Comparison of ENCODE assay signal across 14 cellular contexts in genomic region chr3:53156368-53156834, GRCh38. TPM values are rescaled to one million over a fixed set of nuclear protein-coding genes. Genes with fewer than 3 reads are reported as not detected.
DNase-seq lines count a peak whose midpoint lies in the region; ATAC-seq, FAIRE-seq and TF ChIP-seq lines count a peak whose summit lies in the region.
"Had no signal": no experiment of that assay in that cellular context is flagged by ENCODE, and none has a peak within 500 bp of the region (broad histone marks: within the 10 kb centered on the region; RNA-seq: fewer than 3 reads in every experiment).

No MANE protein-coding gene starts in this region.

- H3F3A ChIP-seq in OCI-LY1 (ENCODE audit: insufficient read depth, low read length), result no peaks in the 10 kb centered on the region

- H3K36me3 Mint-ChIP-seq in immature natural killer cell, result peaks cover 0 to 6% (median 0%) of the 10 kb centered on the region in 3 donors

- FAIRE-seq in pancreas (lab: Jason Lieb, UNC), result no peak

- peaks cover 6 to 8% of the 10 kb centered on the region in 2 donors for H3K4me1 Mint-ChIP-seq in immature natural killer cell

- no peaks in the 10 kb centered on the region for H3K9me3 Mint-ChIP-seq in immature natural killer cell
- H3K9me3 Mint-ChIP-seq: activated naive CD8-positive, alpha-beta T cell treated with anti-CD3 and anti-CD28 coated beads, Interleukin-2, amount 50 U/mL, for 24 hours had no signal

- WGBS in pancreas, 2 donors, result 10 to 22% methylated on average over 21 to 36 of the region's 36 CpGs

- H3K27me3 ChIP-seq in OCI-LY1 (ENCODE audit: insufficient read depth, low read length) (no peaks in the 10 kb centered on the region), foreskin keratinocyte (peaks cover 37% of the 10 kb centered on the region), pancreas (no peaks in the 10 kb centered on the region)

- H4K20me1 ChIP-seq in OCI-LY1 (ENCODE audit: insufficient read depth, low read length), result no peaks in the 10 kb centered on the region

- H3K4me1 ChIP-seq in ES-I3 (ENCODE audit: insufficient read depth, low read length) (peaks cover 23% of the 10 kb centered on the region), OCI-LY1 (ENCODE audit: insufficient read depth, low read length, severe bottlenecking) (peaks cover 9% of the 10 kb centered on the region), foreskin keratinocyte (no peaks in the 10 kb centered on the region), pancreas (peaks cover 69 to 79% (median 78%) of the 10 kb centered on the region in 3 donors)

- no peak for TF ChIP-seq CTCF in OCI-LY1 (IDR thresholded peaks at IDR 0.05; ENCODE audit: low read length)
- TF ChIP-seq CTCF in foreskin keratinocyte (conservative IDR thresholded peaks at IDR 0.05), result no peak
- no peak for TF ChIP-seq CTCF in pancreas (IDR thresholded peaks at IDR 0.05)

- H3K27me3 Mint-ChIP-seq in immature natural killer cell (ENCODE audit: low read depth in 3 of 3), result peaks cover 4 to 12% (median 10%) of the 10 kb centered on the region in 3 donors

- H3K27ac ChIP-seq in OCI-LY1 (ENCODE audit: low read depth, low read length, poor library complexity, severe bottlenecking) (no peak overlapping the region), foreskin keratinocyte (no peak overlapping the region), pancreas (peak overlapping the region in 3 of 4 donors; percentile 49 to 85 (median 73))
- H3K27ac ChIP-seq: tibial nerve had no signal

- intact Hi-C loops in pancreas (cut with DNase I) (no loop called here), sciatic nerve (cut with DNase I) (no loop called here)

- no peak overlapping the region for H2AFZ ChIP-seq in OCI-LY1 (ENCODE audit: low read length)

- no peak overlapping the region for H3K4me3 Mint-ChIP-seq in immature natural killer cell
- H3K4me3 Mint-ChIP-seq: activated naive CD8-positive, alpha-beta T cell treated with anti-CD3 and anti-CD28 coated beads, Interleukin-2, amount 50 U/mL, for 24 hours had no signal

- peak overlapping the region; percentile 53; the same call in 1 of the 2 replicates for H3K4me2 ChIP-seq in OCI-LY1 (ENCODE audit: low read length)

- no peaks in the 10 kb centered on the region for H3K79me2 ChIP-seq in OCI-LY1 (ENCODE audit: insufficient read depth, low read length)

- no peak for DNase-seq in foreskin keratinocyte
- peak in 3 of 6 donors; percentile 34 to 62 (median 48) for DNase-seq in pancreas
- no peak for DNase-seq in activated effector memory CD4-positive, alpha-beta T cell treated with anti-CD3 and anti-CD28 coated beads, Interleukin-2, amount 50 U/mL, for 16 hours
- DNase-seq in immature natural killer cell, result no peak
- DNase-seq in sciatic nerve (ENCODE audit: low spot score), result no peak
- DNase-seq: activated naive CD8-positive, alpha-beta T cell treated with anti-CD3 and anti-CD28 coated beads, Interleukin-2, amount 50 U/mL, for 24 hours; activated T-cell treated with anti-CD3 and anti-CD28 coated beads, Interleukin-2, amount 50 U/mL, for 1 hour; Kasumi-1; NCI-H2081 treated with DMSO at 0.1 percent for 48 hours had no signal

- H3K9ac ChIP-seq in ES-I3 (ENCODE audit: low read depth, low read length), result peak overlapping the region; percentile 30; the same call in 1 of the 2 replicates
- no peak overlapping the region for H3K9ac ChIP-seq in OCI-LY1 (ENCODE audit: low read length)

- H3K36me3 ChIP-seq in ES-I3 (ENCODE audit: insufficient read depth, low read length) (no peaks in the 10 kb centered on the region), OCI-LY1 (ENCODE audit: insufficient read depth, low read length) (no peaks in the 10 kb centered on the region), pancreas (no peaks in the 10 kb centered on the region)
- H3K36me3 ChIP-seq: tibial nerve had no signal

- ATAC-seq in foreskin keratinocyte, result peak; percentile 2
- no peak for ATAC-seq in pancreas
- no peak for ATAC-seq in GM21786 (IDR thresholded peaks at IDR 0.05; ENCODE audit: unreplicated experiment)
- no peak for ATAC-seq in sciatic nerve
- ATAC-seq: activated CD4-positive, CD25-positive, alpha-beta regulatory T cell treated with anti-CD3 and anti-CD28 coated beads, Interleukin-2, amount 50 U/mL, for 24 hours; activated naive CD8-positive, alpha-beta T cell treated with anti-CD3 and anti-CD28 coated beads, Interleukin-2, amount 50 U/mL, for 24 hours had no signal

- H3K4me3 ChIP-seq in OCI-LY1 (ENCODE audit: low read depth, low read length, poor library complexity, severe bottlenecking), result peak overlapping the region; percentile 38
- no peak overlapping the region for H3K4me3 ChIP-seq in pancreas
- H3K4me3 ChIP-seq: tibial nerve had no signal

- H3K9me2 ChIP-seq in OCI-LY1 (ENCODE audit: low read depth, low read length), result no peaks in the 10 kb centered on the region

- no peaks in the 10 kb centered on the region for H3K9me3 ChIP-seq in ES-I3 (ENCODE audit: control insufficient read depth, insufficient read depth, low read length)
- no peaks in the 10 kb centered on the region for H3K9me3 ChIP-seq in OCI-LY1 (ENCODE audit: low read length)
- H3K9me3 ChIP-seq in pancreas, result no peaks in the 10 kb centered on the region
- H3K9me3 ChIP-seq: tibial nerve had no signal

- no peak overlapping the region for H3K27ac Mint-ChIP-seq in immature natural killer cell
- H3K27ac Mint-ChIP-seq: activated naive CD8-positive, alpha-beta T cell treated with anti-CD3 and anti-CD28 coated beads, Interleukin-2, amount 50 U/mL, for 24 hours had no signal

RNA-seq across cellular contexts. Expression of gene PRKCD, which starts 4.6 kb away (rescaled TPM):
- 10.1 and 12.4 TPM in 2 replicates for total RNA-seq in foreskin keratinocyte
- 17.9 and 18.2 TPM in 2 replicates for polyA plus RNA-seq in foreskin keratinocyte
- total RNA-seq in pancreas, result 10 to 100 TPM; 10.7 to 32.5 (median 14.6) TPM
- 10 to 100 TPM; 13.4 to 22.6 TPM for polyA plus RNA-seq in pancreas
- 10 to 100 TPM; 14.7 to 36.8 (median 26.1) TPM for polyA plus RNA-seq in immature natural killer cell
- total RNA-seq in sciatic nerve, result 30.3 TPM

RNA-seq across cellular contexts. Expression of gene RFT1, which starts 26.2 kb away (rescaled TPM):
- total RNA-seq in foreskin keratinocyte (30.1 and 36.0 TPM in 2 replicates), pancreas (10 to 100 TPM; 10.4 to 20.4 (median 17.8) TPM), sciatic nerve (21.3 TPM)
- polyA plus RNA-seq in foreskin keratinocyte (27.9 and 34.1 TPM in 2 replicates), pancreas (1 to 10 TPM; 6.9 TPM), immature natural killer cell (10 to 100 TPM; 14.2 to 29.2 (median 21.7) TPM)

Comparison
In these comparisons a context has a peak if more than half of its experiments do, and no peak if none do; other contexts are left out.
1. H3K27ac ChIP-seq: peak in pancreas (3 of 4); none in OCI-LY1 (single experiment) and foreskin keratinocyte (single experiment).